In genomic region chr4:3455596-3455995, GRCh38 we compare ENCODE assay signal across 13 cellular contexts. TPM values are rescaled to one million over a fixed set of nuclear protein-coding genes. Genes with fewer than 3 reads are reported as not detected.
"Had no signal": no experiment of that assay in that cellular context is flagged by ENCODE, and none has a peak within 500 bp of the region (broad histone marks: within the 10 kb centered on the region; RNA-seq: fewer than 3 reads in every experiment).

No MANE protein-coding gene starts in this region.

RNA-seq across cellular contexts. Expression of gene DOK7, which starts 7.5 kb away (rescaled TPM):
- total RNA-seq: activated CD4-positive, alpha-beta memory T cell treated with anti-CD3 and anti-CD28 coated beads for 36 hours; activated CD4-positive, alpha-beta memory T cell treated with anti-CD3 and anti-CD28 coated beads, Interleukin-2, amount 10 ng/mL, durations not matched to agents 7 days and 5 days; activated CD4-positive, alpha-beta T cell treated with anti-CD3 and anti-CD28 coated beads for 36 hours; activated CD4-positive, alpha-beta T cell treated with anti-CD3 and anti-CD28 coated beads, Interleukin-2, amount 10 ng/mL, durations not matched to agents 24 days and 14 days; activated CD4-positive, alpha-beta T cell treated with anti-CD3 and anti-CD28 coated beads, Interleukin-2, amount 10 ng/mL, durations not matched to agents 7 days and 5 days; activated CD8-positive, alpha-beta memory T cell treated with anti-CD3 and anti-CD28 coated beads for 36 hours; activated CD8-positive, alpha-beta memory T cell treated with anti-CD3 and anti-CD28 coated beads, Interleukin-2, amount 10 ng/mL, durations not matched to agents 7 days and 5 days; activated CD8-positive, alpha-beta T cell treated with anti-CD3 and anti-CD28 coated beads for 36 hours; activated CD8-positive, alpha-beta T cell treated with anti-CD3 and anti-CD28 coated beads, Interleukin-2, amount 10 ng/mL, durations not matched to agents 7 days and 5 days; T-helper 1 cell treated with Interleukin-12 subunit alpha and Interleukin-12 subunit beta and Interleukin-4 antibody, amounts not matched to agents 30 ng/mL and 1 ng/mL, for 36 hours; T-helper 17 cell; T-helper 2 cell treated with Interferon-gamma antibody and Interleukin-4, amounts not matched to agents 100 ng/mL and 5 ng/mL, for 36 hours had no signal

RNA-seq across cellular contexts. Expression of gene HGFAC, which starts 13.8 kb away (rescaled TPM):
- total RNA-seq: activated B cell treated with CpG ODN at 0.5 μM for 24 hours; activated CD4-positive, alpha-beta memory T cell treated with anti-CD3 and anti-CD28 coated beads for 36 hours; activated CD4-positive, alpha-beta memory T cell treated with anti-CD3 and anti-CD28 coated beads, Interleukin-2, amount 10 ng/mL, durations not matched to agents 7 days and 5 days; activated CD4-positive, alpha-beta T cell treated with anti-CD3 and anti-CD28 coated beads for 36 hours; activated CD4-positive, alpha-beta T cell treated with anti-CD3 and anti-CD28 coated beads, Interleukin-2, amount 10 ng/mL, durations not matched to agents 24 days and 14 days; activated CD8-positive, alpha-beta memory T cell treated with anti-CD3 and anti-CD28 coated beads for 36 hours; activated CD8-positive, alpha-beta memory T cell treated with anti-CD3 and anti-CD28 coated beads, Interleukin-2, amount 10 ng/mL, durations not matched to agents 7 days and 5 days; activated CD8-positive, alpha-beta T cell treated with anti-CD3 and anti-CD28 coated beads for 36 hours; activated CD8-positive, alpha-beta T cell treated with anti-CD3 and anti-CD28 coated beads, Interleukin-2, amount 10 ng/mL, durations not matched to agents 7 days and 5 days; T-helper 1 cell treated with Interleukin-12 subunit alpha and Interleukin-12 subunit beta and Interleukin-4 antibody, amounts not matched to agents 30 ng/mL and 1 ng/mL, for 36 hours; T-helper 17 cell; T-helper 2 cell treated with Interferon-gamma antibody and Interleukin-4, amounts not matched to agents 100 ng/mL and 5 ng/mL, for 36 hours had no signal
